Comparison of ENCODE assay signal across 8 cellular contexts in the genomic region with DNA sequence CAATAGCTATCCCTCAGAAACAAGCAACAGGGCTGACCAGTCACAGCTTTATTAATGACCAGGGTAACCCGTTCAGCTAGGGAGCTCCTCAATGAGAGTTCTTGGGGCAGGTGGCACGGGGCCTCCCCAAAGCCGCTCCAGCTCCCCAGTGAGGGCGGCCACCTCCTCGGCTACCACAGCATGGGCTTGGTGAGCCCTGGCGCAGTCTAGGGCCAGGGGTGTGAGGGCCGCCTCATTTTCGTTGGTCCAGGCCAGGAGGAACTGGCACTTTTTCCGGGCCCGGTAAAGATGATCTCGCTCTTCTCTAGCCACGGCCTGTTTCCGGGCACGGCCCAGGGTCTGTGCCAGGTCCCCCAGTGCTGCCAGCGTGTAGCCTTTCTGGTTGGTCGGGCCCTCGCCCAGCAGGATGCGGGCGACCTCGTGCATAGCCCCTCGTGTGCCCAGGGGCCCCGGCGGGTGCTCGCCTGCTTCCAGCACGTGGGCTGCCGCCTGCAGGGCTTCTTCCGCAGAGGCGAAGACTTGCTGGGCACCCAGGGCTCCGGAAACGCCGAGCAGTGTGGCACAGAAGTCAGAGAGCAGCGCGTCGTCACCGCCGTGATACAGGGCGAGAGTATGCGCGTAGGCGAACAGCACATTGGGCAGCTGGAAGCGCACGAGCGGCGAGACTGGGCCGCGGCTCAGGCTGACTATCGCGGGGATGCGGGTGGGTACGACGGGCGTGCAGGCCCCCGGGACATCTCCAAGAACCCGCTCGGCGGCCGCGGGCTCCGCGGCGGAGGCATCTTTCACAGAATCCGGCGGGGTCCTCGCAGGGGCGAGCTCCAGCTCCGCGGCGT. TPM values are rescaled to one million over a fixed set of nuclear protein-coding genes. Genes with fewer than 3 reads are reported as not detected.
DNase-seq lines count a peak whose midpoint lies in the region; ATAC-seq and TF ChIP-seq lines count a peak whose summit lies in the region.

No MANE protein-coding gene starts in this region.

- no peak for TF ChIP-seq CTCF in CD4-positive, alpha-beta T cell (IDR thresholded peaks at IDR 0.05)
- TF ChIP-seq CTCF in activated B cell treated with CpG ODN at 0.5 μM for 24 hours (IDR thresholded peaks at IDR 0.05) = no peak
- TF ChIP-seq CTCF in stomach (IDR thresholded peaks at IDR 0.05) = no peak

- H3K36me3 ChIP-seq in stomach = peaks cover 26 to 42% (median 39%) of the 10 kb centered on the region in 4 donors

- H3K4me1 ChIP-seq in stomach = peaks cover 48 to 82% (median 64%) of the 10 kb centered on the region in 4 donors

- peaks cover 54% of the 10 kb centered on the region for H3K36me3 Mint-ChIP-seq in CD4-positive, alpha-beta T cell (ENCODE audit: low read depth)
- peaks cover 53% of the 10 kb centered on the region for H3K36me3 Mint-ChIP-seq in activated B cell treated with CpG ODN at 0.5 μM for 24 hours (ENCODE audit: low read depth)

- no peaks in the 10 kb centered on the region for H3K27me3 ChIP-seq in CD4-positive, alpha-beta T cell (ENCODE audit: control insufficient read depth, insufficient read depth, low read length)
- peaks cover 0 to 4% (median 0%) of the 10 kb centered on the region in 3 donors for H3K27me3 ChIP-seq in stomach

- H3K4me3 ChIP-seq in stomach = peak overlapping the region; percentile 82 to 91 (median 86)

- H3K27ac Mint-ChIP-seq in CD4-positive, alpha-beta T cell = peak overlapping the region; percentile 91
- peak overlapping the region; percentile 80 for H3K27ac Mint-ChIP-seq in activated B cell treated with CpG ODN at 0.5 μM for 24 hours

- WGBS in stomach, 5 donors = 5 to 19% (median 14%) methylated on average over 43 to 68 of the region's 68 CpGs

- DNase-seq in CD4-positive, alpha-beta T cell = peak in 9 of 10 experiments; percentile 40 to 67 (median 57)
- DNase-seq in HT1080 (ENCODE audit: low read depth) = peak; percentile 30
- no peak for DNase-seq in activated B cell treated with CpG ODN at 0.5 μM for 24 hours
- DNase-seq in dedifferentiated amniotic fluid mesenchymal stem cell (ENCODE audit: extremely low spot score) = peak; percentile 50
- DNase-seq in midbrain (lab: John Stamatoyannopoulos, UW) = peak; percentile 14
- peak; percentile 42 for DNase-seq in stomach
- DNase-seq in cortex of kidney (lab: John Stamatoyannopoulos, UW) = no peak

- intact Hi-C loops in CD4-positive, alpha-beta T cell (cut with DNase I, micrococcal nuclease) = loop anchor here (1.0 to 10.0 kb wide), 10 partner anchors 18 to 408 kb away; partner anchors contain the start of genes CDCA5 (in 2 of the 2), VPS51 (in 2 of the 2), ZFPL1 (in 2 of the 2) and PPP2R5B (in 1 of the 2)
- intact Hi-C loops in activated B cell treated with CpG ODN at 0.5 μM for 24 hours (cut with micrococcal nuclease) = loop anchor here (1.0 to 2.0 kb wide), 12 partner anchors 16 to 741 kb away; partner anchors contain the start of genes ARL2, CAPN1, CDCA5 and EHD1
- intact Hi-C loops in stomach (cut with DNase I; ENCODE audit: low total_unique reads) = no loop called here

- H3K4me3 Mint-ChIP-seq in CD4-positive, alpha-beta T cell = peak overlapping the region; percentile 95
- H3K4me3 Mint-ChIP-seq in activated B cell treated with CpG ODN at 0.5 μM for 24 hours = peak overlapping the region; percentile 87

- POLR2A ChIA-PET in CD4-positive, alpha-beta T cell (lab: Charles Lee) = interaction anchor here (0.7 to 3.2 kb wide), 27 partner anchors 8 to 910 kb away, joined by 3 to 57 read pairs (median 6); partner anchors contain the start of genes ARL2, CAPN1, EHD1 and FERMT3
- POLR2A ChIA-PET in activated B cell treated with CpG ODN at 0.5 μM for 24 hours (lab: Charles Lee) = interaction anchor here (0.6 to 15.3 kb wide), 16 partner anchors 15 to 946 kb away, joined by 3 to 546 read pairs (median 5); partner anchors contain the start of genes ARL2, CAPN1, CDC42EP2 and DPF2

- H3K9me3 Mint-ChIP-seq in CD4-positive, alpha-beta T cell = no peaks in the 10 kb centered on the region
- no peaks in the 10 kb centered on the region for H3K9me3 Mint-ChIP-seq in activated B cell treated with CpG ODN at 0.5 μM for 24 hours

- no peaks in the 10 kb centered on the region for H3K9me3 ChIP-seq in CD4-positive, alpha-beta T cell (ENCODE audit: control insufficient read depth, low read length)
- H3K9me3 ChIP-seq in stomach = no peaks in the 10 kb centered on the region

- no peaks in the 10 kb centered on the region for H3K27me3 Mint-ChIP-seq in CD4-positive, alpha-beta T cell
- H3K27me3 Mint-ChIP-seq in activated B cell treated with CpG ODN at 0.5 μM for 24 hours = no peaks in the 10 kb centered on the region

- CTCF ChIA-PET in CD4-positive, alpha-beta T cell (lab: Charles Lee) = interaction anchor here (0.9 to 1.3 kb wide), 7 partner anchors 17 to 338 kb away, joined by 3 to 7 read pairs (median 4); partner anchors contain the start of genes SAC3D1, SF1, SYVN1 and VPS51
- CTCF ChIA-PET in activated B cell treated with CpG ODN at 0.5 μM for 24 hours (lab: Charles Lee) = interaction anchor here (0.7 to 3.8 kb wide), 7 partner anchors 11 to 269 kb away, joined by 3 to 28 read pairs (median 4); partner anchors contain the start of genes CAPN1 and MAJIN

- peak in 1 of 4 donors; percentile 22 for TF ChIP-seq POLR2A in stomach (IDR thresholded peaks at IDR 0.05)

- H3K27ac ChIP-seq in CD4-positive, alpha-beta T cell (ENCODE audit: low read depth, low read length) = peak overlapping the region; percentile 79
- peak overlapping the region; percentile 84 to 93 (median 88) for H3K27ac ChIP-seq in stomach

- no peak for TF ChIP-seq EP300 in stomach (IDR thresholded peaks at IDR 0.05)

- peaks cover 50% of the 10 kb centered on the region for H3K4me1 Mint-ChIP-seq in CD4-positive, alpha-beta T cell (ENCODE audit: low read depth)
- H3K4me1 Mint-ChIP-seq in activated B cell treated with CpG ODN at 0.5 μM for 24 hours = peaks cover 72% of the 10 kb centered on the region

- peak; percentile 20 for ATAC-seq in CD4-positive, alpha-beta T cell (ENCODE audit: poor library complexity)
- no peak for ATAC-seq in activated B cell treated with CpG ODN at 0.5 μM for 24 hours (ENCODE audit: low read depth)
- ATAC-seq in GM21786 (IDR thresholded peaks at IDR 0.05; ENCODE audit: unreplicated experiment) = no peak

RNA-seq across cellular contexts. Expression of gene ZNHIT2, which starts 0.9 kb away (rescaled TPM):
- 1 to 10 TPM; 9.0 to 9.5 TPM for total RNA-seq in CD4-positive, alpha-beta T cell
- 42.9 and 43.6 TPM in 2 replicates for total RNA-seq in HT1080 (2014; rRNA removed; shearing (Covaris generic))
- 27.8 and 29.8 TPM in 2 replicates for polyA plus RNA-seq in HT1080 (2015; cell fraction: cytosol; rRNA removed)
- 23.5 and 30.4 TPM in 2 replicates for polyA plus RNA-seq in HT1080 (2015; cell fraction: nucleus; rRNA removed)
- total RNA-seq in activated B cell treated with CpG ODN at 0.5 μM for 24 hours = 11.3 and 13.4 TPM in 2 replicates
- total RNA-seq in stomach = 100 to 1,000 TPM in 1 of 5 donors, 10 to 100 TPM in 1, 1 to 10 TPM in 2, not detected in 1; 2.4 to 130 (median 39.9) TPM
- 10 to 100 TPM; 18.0 to 20.0 (median 18.9) TPM for polyA plus RNA-seq in stomach

RNA-seq across cellular contexts. Expression of gene TM7SF2, which starts 4.9 kb away (rescaled TPM):
- total RNA-seq in CD4-positive, alpha-beta T cell = 10 to 100 TPM; 20.0 to 20.4 TPM
- 4.8 and 5.5 TPM in 2 replicates for total RNA-seq in HT1080 (2014; rRNA removed; shearing (Covaris generic))
- 2.5 and 3.4 TPM in 2 replicates for polyA plus RNA-seq in HT1080 (2015; cell fraction: cytosol; rRNA removed)
- 52.5 and 61.5 TPM in 2 replicates for polyA plus RNA-seq in HT1080 (2015; cell fraction: nucleus; rRNA removed)
- 24.6 and 25.4 TPM in 2 replicates for total RNA-seq in activated B cell treated with CpG ODN at 0.5 μM for 24 hours
- total RNA-seq in stomach = 100 to 1,000 TPM in 1 of 5 donors, 10 to 100 TPM in 3, 1 to 10 TPM in 1; 7.6 to 118 (median 19.6) TPM
- 10 to 100 TPM; 38.6 to 65.2 (median 51.9) TPM for polyA plus RNA-seq in stomach

RNA-seq across cellular contexts. Expression of gene FAU, which starts 5.3 kb away (rescaled TPM):
- 1,000 to 10,000 TPM; 1,937 to 1,976 TPM for total RNA-seq in CD4-positive, alpha-beta T cell
- 410 and 898 TPM in 2 replicates for total RNA-seq in HT1080 (2014; rRNA removed; shearing (Covaris generic))
- polyA plus RNA-seq in HT1080 (2015; cell fraction: cytosol; rRNA removed) = 352 and 407 TPM in 2 replicates
- 195 TPM in 2 replicates for polyA plus RNA-seq in HT1080 (2015; cell fraction: nucleus; rRNA removed)
- total RNA-seq in activated B cell treated with CpG ODN at 0.5 μM for 24 hours = 1,416 and 1,501 TPM in 2 replicates
- total RNA-seq in stomach = 1,000 to 10,000 TPM in 1 of 5 donors, 100 to 1,000 TPM in 4; 456 to 1,872 (median 566) TPM
- 1,000 to 10,000 TPM; 1,111 to 1,352 (median 1,208) TPM for polyA plus RNA-seq in stomach

RNA-seq across cellular contexts. Expression of gene MRPL49, which starts 5.5 kb away (rescaled TPM):
- total RNA-seq in CD4-positive, alpha-beta T cell = 10 to 100 TPM; 53.0 to 53.3 TPM
- 100 and 124 TPM in 2 replicates for total RNA-seq in HT1080 (2014; rRNA removed; shearing (Covaris generic))
- 64.0 and 69.8 TPM in 2 replicates for polyA plus RNA-seq in HT1080 (2015; cell fraction: cytosol; rRNA removed)
- 42.5 and 47.0 TPM in 2 replicates for polyA plus RNA-seq in HT1080 (2015; cell fraction: nucleus; rRNA removed)
- total RNA-seq in activated B cell treated with CpG ODN at 0.5 μM for 24 hours (60.0 and 62.4 TPM in 2 replicates), stomach (10 to 100 TPM; 22.8 to 75.9 (median 33.0) TPM)
- 10 to 100 TPM; 36.0 to 69.8 (median 39.9) TPM for polyA plus RNA-seq in stomach

RNA-seq across cellular contexts. Expression of gene SYVN1, which starts 17.7 kb away (rescaled TPM):
- 10 to 100 TPM; 89.1 to 96.8 TPM for total RNA-seq in CD4-positive, alpha-beta T cell
- total RNA-seq in HT1080 (2014; rRNA removed; shearing (Covaris generic)) = 10.1 and 11.2 TPM in 2 replicates
- polyA plus RNA-seq in HT1080 (2015; cell fraction: cytosol; rRNA removed) = 24.5 and 30.2 TPM in 2 replicates
- 54.3 and 76.6 TPM in 2 replicates for polyA plus RNA-seq in HT1080 (2015; cell fraction: nucleus; rRNA removed)
- total RNA-seq in activated B cell treated with CpG ODN at 0.5 μM for 24 hours (232 and 238 TPM in 2 replicates), stomach (10 to 100 TPM; 20.0 to 75.3 (median 64.9) TPM)
- polyA plus RNA-seq in stomach = 10 to 100 TPM in 2 of 3 donors, 1 to 10 TPM in 1; 7.2 to 18.5 (median 13.4) TPM

Comparison
In these comparisons a context has a peak if more than half of its experiments do, and no peak if none do; other contexts are left out.
1. DNase-seq: peak in CD4-positive, alpha-beta T cell (9 of 10), HT1080 (single experiment), dedifferentiated amniotic fluid mesenchymal stem cell (single experiment), midbrain (single experiment) and stomach (single experiment); none in activated B cell treated with CpG ODN at 0.5 μM for 24 hours (single experiment) and cortex of kidney (single experiment).